21 cellular contexts compared by ENCODE assay signal in the genomic region with DNA sequence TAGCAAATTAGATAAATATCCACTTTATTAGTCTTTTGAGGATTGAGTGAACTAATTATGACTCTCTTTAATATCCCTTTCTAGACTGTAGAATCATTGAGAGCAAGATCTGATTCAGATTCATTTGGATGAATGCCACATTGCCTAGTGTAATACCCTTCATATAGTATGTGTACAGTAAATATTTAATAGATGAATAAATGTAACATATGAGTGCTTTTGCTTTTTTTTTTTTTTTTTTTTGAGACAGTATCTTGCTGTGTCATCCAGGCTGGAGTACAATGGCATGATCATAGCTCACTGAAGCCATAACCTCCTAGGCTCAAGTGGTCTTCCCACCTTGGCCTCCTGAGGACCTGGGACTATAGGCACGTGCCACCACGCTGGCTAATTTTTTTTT. TPM values are rescaled to one million over a fixed set of nuclear protein-coding genes. Genes with fewer than 3 reads are reported as not detected.
DNase-seq lines count a peak whose midpoint lies in the region; ATAC-seq and TF ChIP-seq lines count a peak whose summit lies in the region.
"Had no signal": no experiment of that assay in that cellular context is flagged by ENCODE, and none has a peak within 500 bp of the region (broad histone marks: within the 10 kb centered on the region; RNA-seq: fewer than 3 reads in every experiment).

No MANE protein-coding gene starts in this region.

- no peak overlapping the region for H3K4me3 ChIP-seq in PC-3 (ENCODE audit: low read length)
- H3K4me3 ChIP-seq: esophagus muscularis mucosa had no signal

- H3K4me2 ChIP-seq in PC-3 (ENCODE audit: low read length), result no peak overlapping the region

- no peaks in the 10 kb centered on the region for H3K9me3 Mint-ChIP-seq in T-helper 2 cell treated with Interferon-gamma antibody and Interleukin-4, amounts not matched to agents 5 μg/mL and 100 μg/mL, for 36 hours
- no peaks in the 10 kb centered on the region for H3K9me3 Mint-ChIP-seq in chondrocyte (ENCODE audit: low read depth)
- no peaks in the 10 kb centered on the region for H3K9me3 Mint-ChIP-seq in osteocyte (ENCODE audit: unreplicated experiment)
- H3K9me3 Mint-ChIP-seq: central memory CD8-positive, alpha-beta T cell; stimulated activated naive CD8-positive, alpha-beta T cell treated with anti-CD3 and anti-CD28 coated beads, Interleukin-15, Interleukin-2, amounts not matched to agents 100 ng/mL and 50 ng/mL, for 24 hours; type B pancreatic cell had no signal

- H3K4me1 ChIP-seq in PC-3 (ENCODE audit: insufficient read depth, low read length), result peaks cover 7% of the 10 kb centered on the region
- H3K4me1 ChIP-seq: BE2C had no signal

- no peak overlapping the region for H2AFZ ChIP-seq in PC-3 (ENCODE audit: low read length)

- H3K27me3 ChIP-seq in PC-3 (ENCODE audit: low read length), result no peaks in the 10 kb centered on the region
- H3K27me3 ChIP-seq: BE2C, esophagus muscularis mucosa had no signal

- peak overlapping the region; percentile 2 for H3K27ac Mint-ChIP-seq in T-helper 2 cell treated with Interferon-gamma antibody and Interleukin-4, amounts not matched to agents 5 μg/mL and 100 μg/mL, for 36 hours
- H3K27ac Mint-ChIP-seq in chondrocyte (ENCODE audit: unreplicated experiment), result peak overlapping the region; percentile 55
- H3K27ac Mint-ChIP-seq in osteocyte (ENCODE audit: unreplicated experiment), result peak overlapping the region; percentile 15
- H3K27ac Mint-ChIP-seq: stimulated activated naive CD8-positive, alpha-beta T cell treated with anti-CD3 and anti-CD28 coated beads, Interleukin-15, Interleukin-2, amounts not matched to agents 100 ng/mL and 50 ng/mL, for 24 hours; type B pancreatic cell had no signal

- H3K9me2 ChIP-seq in PC-3 (replicated peaks; ENCODE audit: low read length), result no peaks in the 10 kb centered on the region

- no peaks in the 10 kb centered on the region for H3K27me3 Mint-ChIP-seq in T-helper 2 cell treated with Interferon-gamma antibody and Interleukin-4, amounts not matched to agents 5 μg/mL and 100 μg/mL, for 36 hours (ENCODE audit: low read depth)
- H3K27me3 Mint-ChIP-seq in chondrocyte (ENCODE audit: low read depth) (no peaks in the 10 kb centered on the region), osteocyte (ENCODE audit: unreplicated experiment) (no peaks in the 10 kb centered on the region)
- H3K27me3 Mint-ChIP-seq: central memory CD8-positive, alpha-beta T cell; stimulated activated naive CD8-positive, alpha-beta T cell treated with anti-CD3 and anti-CD28 coated beads, Interleukin-15, Interleukin-2, amounts not matched to agents 100 ng/mL and 50 ng/mL, for 24 hours; type B pancreatic cell had no signal

- no peak overlapping the region for H3K9ac ChIP-seq in PC-3 (ENCODE audit: low read length)

- 0 out of 2 replicates have a peak, but pooled peaks cover under 1% of the 10 kb centered on the region for H4K20me1 ChIP-seq in PC-3 (ENCODE audit: low read length)

- peak overlapping the region; percentile 46 for H3K27ac ChIP-seq in PC-3 (ENCODE audit: low read length)
- H3K27ac ChIP-seq: 22Rv1, esophagus muscularis mucosa had no signal

- no peaks in the 10 kb centered on the region for H3F3A ChIP-seq in PC-3 (ENCODE audit: low read length, unreplicated experiment)

- no peak for TF ChIP-seq CTCF in PC-3 (conservative IDR thresholded peaks at IDR 0.05; ENCODE audit: low read depth, low read length)
- TF ChIP-seq CTCF in chondrocyte (IDR thresholded peaks at IDR 0.05), result no peak
- TF ChIP-seq CTCF in osteocyte (IDR thresholded peaks at IDR 0.05), result no peak

- H3K36me3 Mint-ChIP-seq in T-helper 2 cell treated with Interferon-gamma antibody and Interleukin-4, amounts not matched to agents 5 μg/mL and 100 μg/mL, for 36 hours (ENCODE audit: low read depth), result peaks cover 12% of the 10 kb centered on the region
- H3K36me3 Mint-ChIP-seq in chondrocyte (ENCODE audit: low read depth) (peaks cover 3% of the 10 kb centered on the region), osteocyte (ENCODE audit: unreplicated experiment) (peaks cover 17% of the 10 kb centered on the region)

- H3K79me2 ChIP-seq in PC-3 (ENCODE audit: low read length), result peaks cover 55% of the 10 kb centered on the region

- H3K9me3 ChIP-seq in PC-3 (ENCODE audit: low read length), result no peaks in the 10 kb centered on the region
- H3K9me3 ChIP-seq: BE2C, esophagus muscularis mucosa had no signal

- peaks cover 10% of the 10 kb centered on the region for H3K36me3 ChIP-seq in PC-3 (ENCODE audit: low read depth, low read length)
- H3K36me3 ChIP-seq: BE2C had no signal

- peak; percentile 83 for ATAC-seq in PC-3
- no peak for ATAC-seq in GM21447 (IDR thresholded peaks at IDR 0.05; ENCODE audit: unreplicated experiment)
- ATAC-seq: HepG2, Right ventricle myocardium inferior had no signal

- H3K4me1 Mint-ChIP-seq in T-helper 2 cell treated with Interferon-gamma antibody and Interleukin-4, amounts not matched to agents 5 μg/mL and 100 μg/mL, for 36 hours (ENCODE audit: low read depth), result peaks cover 10% of the 10 kb centered on the region
- H3K4me1 Mint-ChIP-seq in chondrocyte (ENCODE audit: low read depth) (peaks cover 18% of the 10 kb centered on the region), osteocyte (ENCODE audit: unreplicated experiment) (peaks cover 16% of the 10 kb centered on the region)

- CTCF ChIA-PET in PC-3 (lab: Charles Lee), result no interaction called here

- POLR2A ChIA-PET in PC-3 (lab: Charles Lee; ENCODE audit: unreplicated experiment), result no interaction called here

- intact Hi-C loops in PC-3 (cut with micrococcal nuclease), result loop anchor here (1.0 kb wide), 1 partner anchor 12 kb away; no protein-coding TSS in a partner anchor

- no peak for DNase-seq in T-helper 2 cell treated with Interferon-gamma antibody and Interleukin-4, amounts not matched to agents 5 μg/mL and 100 μg/mL, for 36 hours (ENCODE audit: low spot score)
- DNase-seq in T-helper 2 cell, result no peak
- peak; percentile 81 for DNase-seq in PC-3
- no peak for DNase-seq in chondrocyte (ENCODE audit: low spot score)
- DNase-seq in osteocyte (ENCODE audit: extremely low spot score, unreplicated experiment), result no peak
- no peak for DNase-seq in NCI-H1436 treated with DMSO at 0.1 percent for 48 hours (lab: John Stamatoyannopoulos, UW)
- DNase-seq in NCI-H1694 treated with DMSO at 0.1 percent for 48 hours (lab: John Stamatoyannopoulos, UW), result no peak
- DNase-seq: activated CD4-positive, alpha-beta T cell treated with anti-CD3 and anti-CD28 coated beads, Interleukin-2, amount 50 U/mL, for 1 hour; aorta; BE2C; midbrain; NCI-H524 treated with DMSO at 0.1 percent for 48 hours; small intestine had no signal

- BruUV-seq in PC-3 (replicated peaks; lab: Mats Ljungman, UMichigan), result no TSS peak

- no peak overlapping the region for H3K4me3 Mint-ChIP-seq in T-helper 2 cell treated with Interferon-gamma antibody and Interleukin-4, amounts not matched to agents 5 μg/mL and 100 μg/mL, for 36 hours
- H3K4me3 Mint-ChIP-seq in chondrocyte (ENCODE audit: unreplicated experiment) (no peak overlapping the region), osteocyte (ENCODE audit: unreplicated experiment) (no peak overlapping the region)
- H3K4me3 Mint-ChIP-seq: central memory CD8-positive, alpha-beta T cell; stimulated activated naive CD8-positive, alpha-beta T cell treated with anti-CD3 and anti-CD28 coated beads, Interleukin-15, Interleukin-2, amounts not matched to agents 100 ng/mL and 50 ng/mL, for 24 hours; type B pancreatic cell had no signal

RNA-seq across cellular contexts. Expression of gene SAMD8, which starts 14.8 kb away (rescaled TPM):
- 47.4 and 48.6 TPM in 2 replicates for total RNA-seq in PC-3 (2014; rRNA removed)
- total RNA-seq in chondrocyte, result 22.0 to 24.7 TPM (median 23.1 TPM) in 3 replicates
- total RNA-seq in osteocyte, result 25.9 and 26.4 TPM in 2 replicates

Comparison
In these comparisons a context has a peak if more than half of its experiments do, and no peak if none do; other contexts are left out.
1. H3K27ac Mint-ChIP-seq: peak in every context shown above with its lines; median percentile 55 in chondrocyte; 15 in osteocyte; 2 in T-helper 2 cell treated with Interferon-gamma antibody and Interleukin-4, amounts not matched to agents 5 μg/mL and 100 μg/mL, for 36 hours.